In genomic region chrX:134907302-134907701, GRCh38 we compare ENCODE assay signal across 25 cellular contexts.
"Had no signal": no experiment of that assay in that cellular context is flagged by ENCODE, and none has a peak within 500 bp of the region (broad histone marks: within the 10 kb centered on the region; RNA-seq: fewer than 3 reads in every experiment).

No MANE protein-coding gene starts in this region.

- H3K36me3 Mint-ChIP-seq: natural killer cell treated with Interleukin-12 subunit alpha and Interleukin-12 subunit beta and Interleukin-15 and Interleukin-18, amount 100 ng/mL, for 72 hours had no signal

- H3K4me3 ChIP-seq: left lung, lower lobe of right lung, ovary, right atrium auricular region, right lobe of liver, smooth muscle cell, stomach, testis, thyroid gland, transverse colon, upper lobe of left lung, vagina had no signal

- ATAC-seq: left colon; left lung; lower lobe of right lung; naive thymus-derived CD4-positive, alpha-beta T cell; natural killer cell treated with Interleukin-12 subunit alpha and Interleukin-12 subunit beta and Interleukin-15 and Interleukin-18, amount 100 ng/mL, for 72 hours; right lobe of liver; stimulated activated memory B cell treated with anti-CD40 and anti-IgM and Interleukin-4, amounts not matched to agents 10 μg/mL and 1 μg/mL and 100 μg/mL, for 72 hours; stimulated activated naive CD8-positive, alpha-beta T cell treated with anti-CD3 and anti-CD28 coated beads, Interleukin-15, Interleukin-2, amounts not matched to agents 100 U/mL and 50 U/mL, for 24 hours had no signal

- DNase-seq: islet precursor cell; left colon; left lung; lower lobe of right lung; mammary epithelial cell; mesenchymal stem cell; naive thymus-derived CD4-positive, alpha-beta T cell; ovary; right lobe of liver; stimulated activated CD4-positive, alpha-beta T cell treated with anti-CD3 and anti-CD28 coated beads, Interleukin-1b, Interleukin-23, amount 100 ng/mL, for 48 hours; stimulated activated CD4-positive, alpha-beta T cell treated with anti-CD3 and anti-CD28 coated beads, Interleukin-2, amount 100 ng/mL, for 48 hours; stimulated activated CD4-positive, alpha-beta T cell treated with anti-CD3 and anti-CD28 coated beads, Interleukin-4, amount 100 ng/mL, for 4 hours; stimulated activated CD8-positive, alpha-beta memory T cell treated with anti-CD3 and anti-CD28 coated beads, Interleukin-4, amount 100 ng/mL, for 48 hours; stimulated activated naive CD8-positive, alpha-beta T cell treated with anti-CD3 and anti-CD28 coated beads, Interleukin-15, Interleukin-2, amounts not matched to agents 100 U/mL and 50 U/mL, for 24 hours; stomach; testis; thyroid gland; transverse colon; upper lobe of left lung had no signal

- H3K4me3 Mint-ChIP-seq: naive thymus-derived CD4-positive, alpha-beta T cell; natural killer cell treated with Interleukin-12 subunit alpha and Interleukin-12 subunit beta and Interleukin-15 and Interleukin-18, amount 100 ng/mL, for 72 hours; stimulated activated memory B cell treated with anti-CD40 and anti-IgM and Interleukin-4, amounts not matched to agents 10 μg/mL and 1 μg/mL and 100 μg/mL, for 72 hours had no signal

- H3K4me1 ChIP-seq: left lung, lower lobe of right lung, right atrium auricular region, right lobe of liver, stomach, testis, thyroid gland, transverse colon, upper lobe of left lung, vagina had no signal

- H3K9me3 ChIP-seq: left lung, lower lobe of right lung, ovary, right atrium auricular region, right lobe of liver, stomach, testis, thyroid gland, transverse colon, upper lobe of left lung, vagina had no signal

- H3K36me3 ChIP-seq: left lung, lower lobe of right lung, ovary, right atrium auricular region, right lobe of liver, stomach, thyroid gland, transverse colon, upper lobe of left lung, vagina had no signal

- H3K9me3 Mint-ChIP-seq: naive thymus-derived CD4-positive, alpha-beta T cell; natural killer cell treated with Interleukin-12 subunit alpha and Interleukin-12 subunit beta and Interleukin-15 and Interleukin-18, amount 100 ng/mL, for 72 hours; stimulated activated memory B cell treated with anti-CD40 and anti-IgM and Interleukin-4, amounts not matched to agents 10 μg/mL and 1 μg/mL and 100 μg/mL, for 72 hours had no signal

- H3K27ac ChIP-seq: left lung, lower lobe of right lung, ovary, right atrium auricular region, right lobe of liver, stomach, testis, thyroid gland, transverse colon, upper lobe of left lung, vagina had no signal

- H3K27ac Mint-ChIP-seq: natural killer cell treated with Interleukin-12 subunit alpha and Interleukin-12 subunit beta and Interleukin-15 and Interleukin-18, amount 100 ng/mL, for 72 hours; progenitor cell of endocrine pancreas; stimulated activated memory B cell treated with anti-CD40 and anti-IgM and Interleukin-4, amounts not matched to agents 10 μg/mL and 1 μg/mL and 100 μg/mL, for 72 hours had no signal

- H3K27me3 Mint-ChIP-seq: naive thymus-derived CD4-positive, alpha-beta T cell; natural killer cell treated with Interleukin-12 subunit alpha and Interleukin-12 subunit beta and Interleukin-15 and Interleukin-18, amount 100 ng/mL, for 72 hours; progenitor cell of endocrine pancreas; stimulated activated memory B cell treated with anti-CD40 and anti-IgM and Interleukin-4, amounts not matched to agents 10 μg/mL and 1 μg/mL and 100 μg/mL, for 72 hours had no signal

- H3K27me3 ChIP-seq: left lung, ovary, right atrium auricular region, right lobe of liver, stomach, testis, thyroid gland, transverse colon, upper lobe of left lung, vagina had no signal
